Comparison of ENCODE assay signal across 9 cellular contexts in genomic region chr19:53424968-53425597, GRCh38. TPM values are rescaled to one million over a fixed set of nuclear protein-coding genes. Genes with fewer than 3 reads are reported as not detected.
A peak's percentile ranks its signal among the peaks of the same experiment; 100 is the strongest.
DNase-seq lines count a peak whose midpoint lies in the region; ATAC-seq and TF ChIP-seq lines count a peak whose summit lies in the region.
"Had no signal": no experiment of that assay in that cellular context is flagged by ENCODE, and none has a peak within 500 bp of the region (broad histone marks: within the 10 kb centered on the region; RNA-seq: fewer than 3 reads in every experiment).

No MANE protein-coding gene starts in this region.

- H3K27ac Mint-ChIP-seq in H9, result no peak overlapping the region
- H3K27ac Mint-ChIP-seq in activated T-helper 1 cell treated with anti-CD3 and anti-CD28 coated beads, Interleukin-12 subunit alpha, Interleukin-12 subunit beta, Interleukin-2, Interleukin-4 antibody, amounts not matched to agents 30 ng/mL and 10 ng/mL and 1 ng/mL, durations not matched to agents 14 hours and 24 hours and 36 hours, result no peak overlapping the region

- ATAC-seq in PC-3 (peak; percentile 90), HG03045 (IDR thresholded peaks at IDR 0.05; ENCODE audit: unreplicated experiment) (no peak)

- DNase-seq in 8988T, result peak; percentile 29
- peak; percentile 87 for DNase-seq in H9
- peak; percentile 69 for DNase-seq in PC-3
- DNase-seq in activated T-helper 1 cell treated with anti-CD3 and anti-CD28 coated beads, Interleukin-12 subunit alpha, Interleukin-12 subunit beta, Interleukin-2, Interleukin-4 antibody, amounts not matched to agents 30 ng/mL and 10 ng/mL and 1 ng/mL, durations not matched to agents 14 hours and 24 hours and 36 hours (ENCODE audit: low spot score), result peak; percentile 46
- peak; percentile 56 to 85 for DNase-seq in foreskin fibroblast
- peak; percentile 89 for DNase-seq in superior temporal gyrus (ENCODE audit: extremely low spot score)

- no peak overlapping the region for H3K9ac ChIP-seq in H9 (ENCODE audit: extremely low read depth, insufficient read length, low read length)
- H3K9ac ChIP-seq in PC-3 (ENCODE audit: low read length), result no peak overlapping the region

- no peak overlapping the region for H2BK20ac ChIP-seq in H9 (ENCODE audit: low read depth, low read length, poor library complexity, severe bottlenecking)

- H4K20me1 ChIP-seq in H9 (ENCODE audit: control insufficient read depth, insufficient read depth, insufficient read length) (no peaks in the 10 kb centered on the region), PC-3 (ENCODE audit: low read length) (no peaks in the 10 kb centered on the region)

- CTCF ChIA-PET in PC-3 (lab: Charles Lee), result interaction anchor here (0.5 to 0.6 kb wide), 4 partner anchors 14 to 861 kb away, joined by 3 to 5 read pairs (median 4); no protein-coding TSS in a partner anchor

- no peak overlapping the region for H3K4me3 Mint-ChIP-seq in H9
- no peak overlapping the region for H3K4me3 Mint-ChIP-seq in activated T-helper 1 cell treated with anti-CD3 and anti-CD28 coated beads, Interleukin-12 subunit alpha, Interleukin-12 subunit beta, Interleukin-2, Interleukin-4 antibody, amounts not matched to agents 30 ng/mL and 10 ng/mL and 1 ng/mL, durations not matched to agents 14 hours and 24 hours and 36 hours

- no peak overlapping the region for H4K5ac ChIP-seq in H9 (ENCODE audit: insufficient read length, low read depth, low read length)

- no peak overlapping the region for H3K23ac ChIP-seq in H9 (ENCODE audit: insufficient read length, low read depth, low read length)

- WGBS in H9 (ENCODE audit: extremely low coverage, insufficient read length, low lambda C conversion rate), result no CpG with 5 or more reads among the region's 9 CpGs

- no peak overlapping the region for H4K8ac ChIP-seq in H9 (replicated peaks; ENCODE audit: insufficient read length, low read depth, low read length)

- H2BK15ac ChIP-seq in H9 (ENCODE audit: low read depth, low read length), result no peak overlapping the region

- intact Hi-C loops in PC-3 (cut with micrococcal nuclease), result loop anchor here (1.0 kb wide), 1 partner anchor 321 kb away; no protein-coding TSS in a partner anchor
- intact Hi-C loops in activated T-helper 1 cell treated with anti-CD3 and anti-CD28 coated beads, Interleukin-12 subunit alpha, Interleukin-12 subunit beta, Interleukin-2, Interleukin-4 antibody, amounts not matched to agents 30 ng/mL and 10 ng/mL and 1 ng/mL, durations not matched to agents 14 hours and 24 hours and 36 hours (cut with micrococcal nuclease), result loop anchor here (1.0 kb wide), 3 partner anchors 87 to 321 kb away; no protein-coding TSS in a partner anchor

- H3K79me1 ChIP-seq in H9 (ENCODE audit: insufficient read depth, low read depth, low read length, poor library complexity, severe bottlenecking), result no peaks in the 10 kb centered on the region

- H3K14ac ChIP-seq in H9 (ENCODE audit: insufficient read depth, low read length), result no peak overlapping the region

- H3F3A ChIP-seq in PC-3 (ENCODE audit: low read length, unreplicated experiment), result no peaks in the 10 kb centered on the region

- H3K79me2 ChIP-seq in H9 (ENCODE audit: insufficient read depth, low read length) (no peaks in the 10 kb centered on the region), PC-3 (ENCODE audit: low read length) (no peaks in the 10 kb centered on the region)

- no TSS peak for BruUV-seq in PC-3 (replicated peaks; lab: Mats Ljungman, UMichigan)

- no peak overlapping the region for H4K91ac ChIP-seq in H9 (ENCODE audit: insufficient read length, low read depth, low read length)

- POLR2A ChIA-PET in PC-3 (lab: Charles Lee; ENCODE audit: unreplicated experiment), result interaction anchor here (0.5 kb wide), 1 partner anchor 690 kb away, joined by 3 read pairs; no protein-coding TSS in a partner anchor

- no peaks in the 10 kb centered on the region for H3K9me2 ChIP-seq in PC-3 (replicated peaks; ENCODE audit: low read length)

- H3K4me1 ChIP-seq in H9 (ENCODE audit: insufficient read depth, low read length) (no peaks in the 10 kb centered on the region), PC-3 (ENCODE audit: insufficient read depth, low read length) (no peaks in the 10 kb centered on the region), neutrophil (ENCODE audit: control insufficient read depth in 1 of 2, insufficient read depth in 1 of 2, low read depth in 1 of 2, low read length in 1 of 2) (no peaks in the 10 kb centered on the region)

- H3T11ph ChIP-seq in H9 (ENCODE audit: low read length), result no peak overlapping the region

- H3K4me1 Mint-ChIP-seq in H9, result peaks cover 14 to 23% of the 10 kb centered on the region in 2 experiments
- H3K4me1 Mint-ChIP-seq in activated T-helper 1 cell treated with anti-CD3 and anti-CD28 coated beads, Interleukin-12 subunit alpha, Interleukin-12 subunit beta, Interleukin-2, Interleukin-4 antibody, amounts not matched to agents 30 ng/mL and 10 ng/mL and 1 ng/mL, durations not matched to agents 14 hours and 24 hours and 36 hours (ENCODE audit: low read depth), result peaks cover 5% of the 10 kb centered on the region

- no peaks in the 10 kb centered on the region for H3K9me3 ChIP-seq in H9 (ENCODE audit: control insufficient read depth, low read depth, low read length)
- no peaks in the 10 kb centered on the region for H3K9me3 ChIP-seq in PC-3 (ENCODE audit: low read length)
- H3K9me3 ChIP-seq in neutrophil, result no peaks in the 10 kb centered on the region

- no peak overlapping the region for H3K4ac ChIP-seq in H9 (ENCODE audit: low read depth, low read length)

- H3K18ac ChIP-seq in H9 (ENCODE audit: insufficient read length, low read depth, low read length), result no peak overlapping the region

- H2BK120ac ChIP-seq in H9 (ENCODE audit: low read depth, low read length, poor library complexity, severe bottlenecking), result no peak overlapping the region

- no peaks in the 10 kb centered on the region for H3K23me2 ChIP-seq in H9 (ENCODE audit: insufficient read length, low read depth, low read length, poor library complexity, severe bottlenecking)

- no peak overlapping the region for H2BK12ac ChIP-seq in H9 (ENCODE audit: insufficient read length, low read depth, low read length)

- H3K36me3 Mint-ChIP-seq in H9 (ENCODE audit: insufficient read depth in 1 of 3, low read depth in 3 of 3), result no peaks in the 10 kb centered on the region
- H3K36me3 Mint-ChIP-seq in activated T-helper 1 cell treated with anti-CD3 and anti-CD28 coated beads, Interleukin-12 subunit alpha, Interleukin-12 subunit beta, Interleukin-2, Interleukin-4 antibody, amounts not matched to agents 30 ng/mL and 10 ng/mL and 1 ng/mL, durations not matched to agents 14 hours and 24 hours and 36 hours (ENCODE audit: low read depth), result no peaks in the 10 kb centered on the region

- H2AFZ ChIP-seq in H9 (ENCODE audit: low read length) (no peak overlapping the region), PC-3 (ENCODE audit: low read length) (no peak overlapping the region)

- H3K27me3 Mint-ChIP-seq in H9 (ENCODE audit: low read depth), result no peaks in the 10 kb centered on the region
- no peaks in the 10 kb centered on the region for H3K27me3 Mint-ChIP-seq in activated T-helper 1 cell treated with anti-CD3 and anti-CD28 coated beads, Interleukin-12 subunit alpha, Interleukin-12 subunit beta, Interleukin-2, Interleukin-4 antibody, amounts not matched to agents 30 ng/mL and 10 ng/mL and 1 ng/mL, durations not matched to agents 14 hours and 24 hours and 36 hours (ENCODE audit: insufficient read depth)

- no peak overlapping the region for H2AK5ac ChIP-seq in H9 (ENCODE audit: insufficient read length, low read length)

- H3K27me3 ChIP-seq in H9 (ENCODE audit: insufficient read depth, low read length), result no peaks in the 10 kb centered on the region
- H3K27me3 ChIP-seq in PC-3 (ENCODE audit: low read length), result no peaks in the 10 kb centered on the region
- peaks cover under 1% of the 10 kb centered on the region for H3K27me3 ChIP-seq in neutrophil

- peak; percentile 87 for TF ChIP-seq CTCF in H9 (conservative IDR thresholded peaks at IDR 0.05)
- TF ChIP-seq CTCF in PC-3 (conservative IDR thresholded peaks at IDR 0.05; ENCODE audit: low read depth, low read length), result peak; percentile 78
- peak; percentile 62 for TF ChIP-seq CTCF in foreskin fibroblast (IDR thresholded peaks at IDR 0.05; ENCODE audit: low read depth, low read length)
- TF ChIP-seq CTCF in neutrophil (IDR thresholded peaks at IDR 0.05), result peak; percentile 82

- H3K4me3 ChIP-seq in PC-3 (ENCODE audit: low read length), result no peak overlapping the region
- H3K4me3 ChIP-seq in foreskin fibroblast (ENCODE audit: low read depth in 1 of 2, low read length in 2 of 2), result no peak overlapping the region
- H3K4me3 ChIP-seq in neutrophil (ENCODE audit: low read depth in 1 of 2, low read length in 1 of 2), result no peak overlapping the region
- H3K4me3 ChIP-seq: skin epidermis had no signal

- H3K4me2 ChIP-seq in H9 (ENCODE audit: insufficient read depth, insufficient read length, low read length), result no peak overlapping the region
- no peak overlapping the region for H3K4me2 ChIP-seq in PC-3 (ENCODE audit: low read length)

- no peak overlapping the region for H2BK5ac ChIP-seq in H9 (ENCODE audit: insufficient read length, low read length)

- H3K56ac ChIP-seq in H9 (ENCODE audit: insufficient read length, low read depth, low read length), result no peak overlapping the region

- no peaks in the 10 kb centered on the region for H3K9me3 Mint-ChIP-seq in H9
- H3K9me3 Mint-ChIP-seq in activated T-helper 1 cell treated with anti-CD3 and anti-CD28 coated beads, Interleukin-12 subunit alpha, Interleukin-12 subunit beta, Interleukin-2, Interleukin-4 antibody, amounts not matched to agents 30 ng/mL and 10 ng/mL and 1 ng/mL, durations not matched to agents 14 hours and 24 hours and 36 hours, result peaks cover 9% of the 10 kb centered on the region

- H3K27ac ChIP-seq in H9 (ENCODE audit: insufficient read length, low read depth, low read length) (no peak overlapping the region), PC-3 (ENCODE audit: low read length) (no peak overlapping the region), neutrophil (no peak overlapping the region)
- H3K27ac ChIP-seq: skin epidermis had no signal

- no peaks in the 10 kb centered on the region for H3K36me3 ChIP-seq in PC-3 (ENCODE audit: low read depth, low read length)
- H3K36me3 ChIP-seq in neutrophil, result no peaks in the 10 kb centered on the region

RNA-seq across cellular contexts. Expression of gene ZNF761, which starts 6.7 kb away (rescaled TPM):
- total RNA-seq in H9 (2021) (32.7 and 33.8 TPM in 2 replicates), PC-3 (2014; rRNA removed) (15.8 and 16.5 TPM in 2 replicates)
- 9.9 and 12.3 TPM in 2 replicates for total RNA-seq in activated T-helper 1 cell treated with anti-CD3 and anti-CD28 coated beads, Interleukin-12 subunit alpha, Interleukin-12 subunit beta, Interleukin-2, Interleukin-4 antibody, amounts not matched to agents 30 ng/mL and 10 ng/mL and 1 ng/mL, durations not matched to agents 14 hours and 24 hours and 36 hours

RNA-seq across cellular contexts. Expression of gene ZNF765, which starts 30.1 kb away (rescaled TPM):
- total RNA-seq in H9 (2021), result 20.4 and 23.1 TPM in 2 replicates
- total RNA-seq in PC-3 (2014; rRNA removed), result 9.6 and 11.4 TPM in 2 replicates
- total RNA-seq in activated T-helper 1 cell treated with anti-CD3 and anti-CD28 coated beads, Interleukin-12 subunit alpha, Interleukin-12 subunit beta, Interleukin-2, Interleukin-4 antibody, amounts not matched to agents 30 ng/mL and 10 ng/mL and 1 ng/mL, durations not matched to agents 14 hours and 24 hours and 36 hours, result 9.2 and 10.8 TPM in 2 replicates

RNA-seq across cellular contexts. Expression of gene ZNF813, which starts 42.5 kb away (rescaled TPM):
- 17.3 TPM in 2 replicates for total RNA-seq in H9 (2021)
- 3.5 and 4.4 TPM in 2 replicates for total RNA-seq in PC-3 (2014; rRNA removed)
- total RNA-seq in activated T-helper 1 cell treated with anti-CD3 and anti-CD28 coated beads, Interleukin-12 subunit alpha, Interleukin-12 subunit beta, Interleukin-2, Interleukin-4 antibody, amounts not matched to agents 30 ng/mL and 10 ng/mL and 1 ng/mL, durations not matched to agents 14 hours and 24 hours and 36 hours, result 3.7 and 4.3 TPM in 2 replicates

RNA-seq across cellular contexts. Expression of gene ZNF525, which starts 59.6 kb away (rescaled TPM):
- total RNA-seq in H9 (2021) (37.7 and 39.2 TPM in 2 replicates), PC-3 (2014; rRNA removed) (13.1 and 25.6 TPM in 2 replicates)
- total RNA-seq in activated T-helper 1 cell treated with anti-CD3 and anti-CD28 coated beads, Interleukin-12 subunit alpha, Interleukin-12 subunit beta, Interleukin-2, Interleukin-4 antibody, amounts not matched to agents 30 ng/mL and 10 ng/mL and 1 ng/mL, durations not matched to agents 14 hours and 24 hours and 36 hours, result 16.5 and 19.0 TPM in 2 replicates

Comparison
In these comparisons a context has a peak if more than half of its experiments do, and no peak if none do; other contexts are left out.
1. DNase-seq: peak in every context shown above with its lines; median percentile 89 in superior temporal gyrus; 87 in H9; 70 in foreskin fibroblast; 69 in PC-3; 46 in activated T-helper 1 cell treated with anti-CD3 and anti-CD28 coated beads, Interleukin-12 subunit alpha, Interleukin-12 subunit beta, Interleukin-2, Interleukin-4 antibody, amounts not matched to agents 30 ng/mL and 10 ng/mL and 1 ng/mL, durations not matched to agents 14 hours and 24 hours and 36 hours; 29 in 8988T.